In genomic region chr9:136962701-136963248, GRCh38 we compare ENCODE assay signal across 13 cellular contexts. TPM values are rescaled to one million over a fixed set of nuclear protein-coding genes. Genes with fewer than 3 reads are reported as not detected.
DNase-seq lines count a peak whose midpoint lies in the region; TF ChIP-seq lines count a peak whose summit lies in the region.
"Had no signal": no experiment of that assay in that cellular context is flagged by ENCODE, and none has a peak within 500 bp of the region (broad histone marks: within the 10 kb centered on the region; RNA-seq: fewer than 3 reads in every experiment).

No MANE protein-coding gene starts in this region.

- no peaks in the 10 kb centered on the region for H3K9me3 ChIP-seq in CD8-positive, alpha-beta memory T cell (ENCODE audit: low read length)
- H3K9me3 ChIP-seq in endodermal cell (ENCODE audit: control insufficient read depth, low read length): no peaks in the 10 kb centered on the region
- H3K9me3 ChIP-seq: ascending aorta had no signal

- CTCF ChIA-PET in CD8-positive, alpha-beta memory T cell (lab: Charles Lee): interaction anchor here (1.1 to 2.0 kb wide), 4 partner anchors 12 to 72 kb away, joined by 3 to 13 read pairs (median 6); partner anchors contain the start of genes C8G and FBXW5

- peak overlapping the region in 6 of 7 donors; percentile 34 to 68 (median 52) for H3K4me3 Mint-ChIP-seq in CD8-positive, alpha-beta memory T cell
- no peak overlapping the region for H3K4me3 Mint-ChIP-seq in dendritic cell treated with granulocyte-macrophage colony-stimulating factor and Interleukin-4, amounts not matched to agents 40 ng/mL and 50 ng/mL, for 4 days
- no peak overlapping the region for H3K4me3 Mint-ChIP-seq in endodermal cell
- H3K4me3 Mint-ChIP-seq: activated T-cell treated with anti-CD3 and anti-CD28 coated beads, Interleukin-2, amount 50 U/mL, for 72 hours; stimulated activated naive CD8-positive, alpha-beta T cell treated with anti-CD3 and anti-CD28 coated beads, Interleukin-15, amount 100 ng/mL, for 72 hours had no signal

- peaks cover 41 to 80% (median 47%) of the 10 kb centered on the region in 3 donors for H3K4me1 Mint-ChIP-seq in CD8-positive, alpha-beta memory T cell
- H3K4me1 Mint-ChIP-seq in dendritic cell treated with granulocyte-macrophage colony-stimulating factor and Interleukin-4, amounts not matched to agents 40 ng/mL and 50 ng/mL, for 4 days (ENCODE audit: low read depth): peaks cover 20% of the 10 kb centered on the region
- H3K4me1 Mint-ChIP-seq in endodermal cell: peaks cover 8% of the 10 kb centered on the region

- TF ChIP-seq CTCF in endodermal cell (conservative IDR thresholded peaks at IDR 0.05): no peak

- no peak overlapping the region for H3K27ac ChIP-seq in CD8-positive, alpha-beta memory T cell (ENCODE audit: low read depth, low read length)
- H3K27ac ChIP-seq in endodermal cell (ENCODE audit: low read depth, low read length): no peak overlapping the region
- H3K27ac ChIP-seq: ascending aorta, foreskin keratinocyte, SK-N-MC had no signal

- peaks cover 0 to 3% of the 10 kb centered on the region in 2 donors for H3K27me3 Mint-ChIP-seq in CD8-positive, alpha-beta memory T cell
- peaks cover 26% of the 10 kb centered on the region for H3K27me3 Mint-ChIP-seq in dendritic cell treated with granulocyte-macrophage colony-stimulating factor and Interleukin-4, amounts not matched to agents 40 ng/mL and 50 ng/mL, for 4 days
- peaks cover 1% of the 10 kb centered on the region for H3K27me3 Mint-ChIP-seq in endodermal cell (ENCODE audit: insufficient read depth)
- H3K27me3 Mint-ChIP-seq: stimulated activated naive CD8-positive, alpha-beta T cell treated with anti-CD3 and anti-CD28 coated beads, Interleukin-15, amount 100 ng/mL, for 72 hours had no signal

- peaks cover 52% of the 10 kb centered on the region for H3K4me1 ChIP-seq in CD8-positive, alpha-beta memory T cell (ENCODE audit: insufficient read depth, low read length)
- no peaks in the 10 kb centered on the region for H3K4me1 ChIP-seq in endodermal cell (ENCODE audit: control insufficient read depth, insufficient read depth, low read length)
- H3K4me1 ChIP-seq: foreskin keratinocyte had no signal

- H3K9ac ChIP-seq in endodermal cell (ENCODE audit: extremely low read depth, low read length, poor library complexity, severe bottlenecking): no peak overlapping the region

- H3K9me3 Mint-ChIP-seq in CD8-positive, alpha-beta memory T cell: no peaks in the 10 kb centered on the region
- H3K9me3 Mint-ChIP-seq in dendritic cell treated with granulocyte-macrophage colony-stimulating factor and Interleukin-4, amounts not matched to agents 40 ng/mL and 50 ng/mL, for 4 days: no peaks in the 10 kb centered on the region
- H3K9me3 Mint-ChIP-seq in endodermal cell: no peaks in the 10 kb centered on the region
- H3K9me3 Mint-ChIP-seq: activated T-cell treated with anti-CD3 and anti-CD28 coated beads, Interleukin-2, amount 50 U/mL, for 72 hours; stimulated activated naive CD8-positive, alpha-beta T cell treated with anti-CD3 and anti-CD28 coated beads, Interleukin-15, amount 100 ng/mL, for 72 hours had no signal

- DNase-seq in CD8-positive, alpha-beta memory T cell: no peak
- DNase-seq in AML-193 (lab: John Stamatoyannopoulos, UW): no peak
- no peak for DNase-seq in endodermal cell
- DNase-seq: activated CD4-positive, CD25-positive, alpha-beta regulatory T cell; activated T-cell treated with anti-CD3 and anti-CD28 coated beads, Interleukin-2, amount 50 U/mL, for 72 hours; foreskin keratinocyte; NCI-H1048; stimulated activated CD4-positive, alpha-beta T cell treated with anti-CD3 and anti-CD28 coated beads, Interleukin-4, amount 100 ng/mL, for 1 hour; stimulated activated naive CD8-positive, alpha-beta T cell treated with anti-CD3 and anti-CD28 coated beads, Interleukin-15, amount 100 ng/mL, for 72 hours had no signal

- no peak overlapping the region for H3K4me3 ChIP-seq in CD8-positive, alpha-beta memory T cell (ENCODE audit: low read length)
- no peak overlapping the region for H3K4me3 ChIP-seq in endodermal cell (ENCODE audit: low read length)
- H3K4me3 ChIP-seq: ascending aorta, SK-N-MC had no signal

- no peaks in the 10 kb centered on the region for H3K36me3 ChIP-seq in CD8-positive, alpha-beta memory T cell (ENCODE audit: insufficient read depth, low read length)
- H3K36me3 ChIP-seq in endodermal cell (ENCODE audit: control insufficient read depth, insufficient read depth, low read length): no peaks in the 10 kb centered on the region
- H3K36me3 ChIP-seq: ascending aorta had no signal

- peaks cover 0 to 3% (median 0%) of the 10 kb centered on the region in 3 donors for H3K36me3 Mint-ChIP-seq in CD8-positive, alpha-beta memory T cell
- H3K36me3 Mint-ChIP-seq in dendritic cell treated with granulocyte-macrophage colony-stimulating factor and Interleukin-4, amounts not matched to agents 40 ng/mL and 50 ng/mL, for 4 days (ENCODE audit: low read depth): no peaks in the 10 kb centered on the region
- H3K36me3 Mint-ChIP-seq in endodermal cell (ENCODE audit: low read depth): no peaks in the 10 kb centered on the region

- intact Hi-C loops in dendritic cell treated with granulocyte-macrophage colony-stimulating factor and Interleukin-4, amounts not matched to agents 40 ng/mL and 50 ng/mL, for 4 days (cut with micrococcal nuclease): no loop called here

- no peaks in the 10 kb centered on the region for H3K27me3 ChIP-seq in CD8-positive, alpha-beta memory T cell (ENCODE audit: insufficient read depth, low read length, poor library complexity, severe bottlenecking)
- no peaks in the 10 kb centered on the region for H3K27me3 ChIP-seq in endodermal cell (ENCODE audit: control insufficient read depth, insufficient read depth, low read length, poor library complexity, severe bottlenecking)
- H3K27me3 ChIP-seq: ascending aorta, foreskin keratinocyte had no signal

- POLR2A ChIA-PET in CD8-positive, alpha-beta memory T cell (lab: Charles Lee): no interaction called here

- peak overlapping the region; percentile 72 to 95 (median 86) for H3K27ac Mint-ChIP-seq in CD8-positive, alpha-beta memory T cell
- H3K27ac Mint-ChIP-seq in dendritic cell treated with granulocyte-macrophage colony-stimulating factor and Interleukin-4, amounts not matched to agents 40 ng/mL and 50 ng/mL, for 4 days: peak overlapping the region; percentile 28
- H3K27ac Mint-ChIP-seq in endodermal cell: no peak overlapping the region
- H3K27ac Mint-ChIP-seq: activated T-cell treated with anti-CD3 and anti-CD28 coated beads, Interleukin-2, amount 50 U/mL, for 72 hours had no signal

- WGBS in endodermal cell (ENCODE audit: insufficient coverage in 1 of 2, insufficient read length in 1 of 2), 2 experiments: 91 to 100% methylated on average over 6 to 11 of the region's 11 CpGs

RNA-seq across cellular contexts. Expression of gene LCN12, which starts 10.7 kb away (rescaled TPM):
- total RNA-seq in CD8-positive, alpha-beta memory T cell: 1 to 10 TPM in 1 of 2 experiments, under 1 TPM in 1; 0.85 to 1.3 TPM
- not detected for polyA plus RNA-seq in CD8-positive, alpha-beta memory T cell
- 1 to 10 TPM; 2.1 to 4.4 TPM for total RNA-seq in endodermal cell
- 0.85 TPM for polyA plus RNA-seq in endodermal cell (2013, experiment 1 of 2)
- 0.41 TPM for polyA plus RNA-seq in endodermal cell (2013, experiment 2 of 2)
- total RNA-seq: ascending aorta, foreskin keratinocyte had no signal

RNA-seq across cellular contexts. Expression of gene PTGDS, which starts 14.5 kb away (rescaled TPM):
- under 1 TPM; 0.24 to 0.49 TPM for total RNA-seq in CD8-positive, alpha-beta memory T cell
- 5.5 TPM for polyA plus RNA-seq in CD8-positive, alpha-beta memory T cell
- total RNA-seq in endodermal cell: 10 to 100 TPM; 13.8 to 22.1 TPM
- 2.4 TPM for polyA plus RNA-seq in endodermal cell (2013, experiment 1 of 2)
- 2.3 TPM for polyA plus RNA-seq in endodermal cell (2013, experiment 2 of 2)
- total RNA-seq: activated T-cell treated with anti-CD3 and anti-CD28 coated beads, Interleukin-2, amount 50 U/mL, for 72 hours; foreskin keratinocyte had no signal
- polyA plus RNA-seq: foreskin keratinocyte had no signal

RNA-seq across cellular contexts. Expression of gene C8G, which starts 17.7 kb away (rescaled TPM):
- total RNA-seq in CD8-positive, alpha-beta memory T cell: under 1 TPM in 1 of 2 experiments, not detected in 1; 0.96 TPM
- polyA plus RNA-seq in CD8-positive, alpha-beta memory T cell: not detected
- 1 to 10 TPM; 1.2 to 1.6 TPM for total RNA-seq in endodermal cell
- not detected for polyA plus RNA-seq in endodermal cell (2013, experiment 1 of 2)
- polyA plus RNA-seq in endodermal cell (2013, experiment 2 of 2): not detected

RNA-seq across cellular contexts. Expression of gene FBXW5, which starts 18.2 kb away (rescaled TPM):
- 100 to 1,000 TPM; 104 to 105 TPM for total RNA-seq in CD8-positive, alpha-beta memory T cell
- 163 TPM for polyA plus RNA-seq in CD8-positive, alpha-beta memory T cell
- total RNA-seq in endodermal cell: 10 to 100 TPM; 64.2 to 76.5 TPM
- 50.4 TPM for polyA plus RNA-seq in endodermal cell (2013, experiment 1 of 2)
- polyA plus RNA-seq in endodermal cell (2013, experiment 2 of 2): 46.9 TPM

RNA-seq across cellular contexts. Expression of gene LCNL1, which starts 20.0 kb away (rescaled TPM):
- under 1 TPM; 0.20 to 0.22 TPM for total RNA-seq in CD8-positive, alpha-beta memory T cell
- polyA plus RNA-seq in CD8-positive, alpha-beta memory T cell: 0.16 TPM
- 1 to 10 TPM; 1.4 to 2.2 TPM for total RNA-seq in endodermal cell
- polyA plus RNA-seq in endodermal cell (2013, experiment 1 of 2): 0.39 TPM
- 0.29 TPM for polyA plus RNA-seq in endodermal cell (2013, experiment 2 of 2)
- total RNA-seq: activated T-cell treated with anti-CD3 and anti-CD28 coated beads, Interleukin-2, amount 50 U/mL, for 72 hours; ascending aorta; foreskin keratinocyte; renal cortical epithelial cell had no signal
- polyA plus RNA-seq: foreskin keratinocyte had no signal

Comparison
In these comparisons a context has a peak if more than half of its experiments do, and no peak if none do; other contexts are left out.
1. H3K4me3 Mint-ChIP-seq: peak in CD8-positive, alpha-beta memory T cell (6 of 7); none in dendritic cell treated with granulocyte-macrophage colony-stimulating factor and Interleukin-4, amounts not matched to agents 40 ng/mL and 50 ng/mL, for 4 days (single experiment) and endodermal cell (single experiment).
2. RNA of gene PTGDS, which starts 14.5 kb away (total RNA-seq): 13.8 to 22.1 TPM in endodermal cell; 0.24 to 0.49 TPM in CD8-positive, alpha-beta memory T cell; every median in the first group is over 4 times any median in the second.